1 cellular context compared by ENCODE assay signal in the genomic region with DNA sequence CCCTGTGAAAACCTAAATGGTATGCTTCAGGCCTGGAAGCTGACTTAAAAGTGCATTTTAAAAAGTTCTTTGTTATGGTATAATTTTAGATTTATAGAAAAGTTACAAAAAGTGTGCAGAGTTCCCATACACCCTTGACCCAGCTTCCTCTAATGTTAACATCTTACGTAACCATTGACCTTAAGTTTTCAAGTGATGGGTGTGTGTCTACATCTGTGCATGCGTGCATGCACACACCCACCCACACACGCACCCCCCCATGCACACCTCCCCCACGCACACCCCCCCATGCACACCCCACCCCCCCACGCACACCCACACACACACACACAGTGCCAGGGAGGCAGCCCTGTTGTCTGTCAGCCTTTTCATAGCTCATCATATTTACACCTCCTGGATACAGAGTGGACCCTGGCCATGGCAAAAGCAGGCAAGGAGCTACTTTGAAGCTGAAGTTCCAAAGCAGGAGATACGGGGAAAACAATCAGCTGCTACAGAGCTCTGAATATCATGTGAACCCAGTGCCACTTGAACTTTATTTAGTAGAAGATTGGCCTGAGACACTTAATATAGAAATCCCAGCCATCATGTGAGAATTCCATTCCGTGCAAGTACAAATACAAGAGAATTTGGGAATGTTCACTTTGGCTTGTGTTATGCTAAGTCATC.
TF ChIP-seq lines count a peak whose summit lies in the region.

No MANE protein-coding gene starts in this region.

TF ChIP-seq in GM23338, 12 proteins besides CTCF, POLR2A, EP300 and RAD21 (continued from another document):
- TF ChIP-seq POLR2AphosphoS5 (IDR thresholded peaks at IDR 0.05; ENCODE audit: low read depth) (no peak), STAT1 (IDR thresholded peaks at IDR 0.05; ENCODE audit: unreplicated experiment) (no peak), ZNF114 (CRISPR knock-in tag; IDR thresholded peaks at IDR 0.05) (no peak)
